In the genomic region with DNA sequence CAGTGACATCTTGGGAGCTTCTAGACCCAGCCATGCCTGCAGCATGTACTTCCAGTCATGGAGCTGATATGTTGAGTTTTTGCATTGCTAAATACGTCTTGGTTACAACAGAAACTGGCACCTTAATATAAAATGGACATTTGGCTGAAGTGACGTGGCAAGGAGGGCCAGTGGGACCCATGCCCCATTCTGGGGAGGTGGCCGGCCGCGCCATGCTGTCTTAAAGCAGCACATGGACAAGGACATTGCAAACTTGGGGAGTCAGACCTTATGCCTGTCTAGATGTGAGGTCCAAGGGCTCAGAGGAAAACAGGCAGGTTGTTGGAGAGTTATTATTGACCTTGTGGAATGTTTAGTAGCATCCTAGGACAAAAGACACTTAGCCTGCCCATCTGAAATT, we compare ENCODE assay signal across 28 cellular contexts.
"Had no signal": no experiment of that assay in that cellular context is flagged by ENCODE, and none has a peak within 500 bp of the region (broad histone marks: within the 10 kb centered on the region; RNA-seq: fewer than 3 reads in every experiment).

No MANE protein-coding gene starts in this region.

- FAIRE-seq: astrocyte, bronchial epithelial cell had no signal

- DNase-seq: activated effector memory CD4-positive, alpha-beta T cell treated with anti-CD3 and anti-CD28 coated beads, Interleukin-2, amount 50 U/mL, for 16 hours; activated effector memory CD4-positive, alpha-beta T cell treated with Interleukin-2 at 50 U/mL for 16 hours; activated gamma-delta T cell; activated gamma-delta T cell treated with Interleukin-2 at 50 U/mL for 16 hours; activated naive CD4-positive, alpha-beta T cell; activated naive CD4-positive, alpha-beta T cell treated with anti-CD3 and anti-CD28 coated beads for 36 hours; activated naive CD4-positive, alpha-beta T cell treated with anti-CD3 and anti-CD28 coated beads, Interleukin-2, amount 10 ng/mL, durations not matched to agents 7 days and 5 days; activated naive CD4-positive, alpha-beta T cell treated with anti-CD3 and anti-CD28 coated beads, Interleukin-2, amount 50 U/mL, for 16 hours; activated naive CD4-positive, alpha-beta T cell treated with Interleukin-2 at 50 U/mL for 16 hours; activated naive CD8-positive, alpha-beta T cell treated with anti-CD3 and anti-CD28 coated beads for 36 hours; activated naive CD8-positive, alpha-beta T cell treated with anti-CD3 and anti-CD28 coated beads, Interleukin-2, amount 10 ng/mL, durations not matched to agents 7 days and 5 days; activated naive CD8-positive, alpha-beta T cell treated with anti-CD3 and anti-CD28 coated beads, Interleukin-2, amount 50 U/mL, for 24 hours; activated T-cell treated with anti-CD3 and anti-CD28 coated beads, Interleukin-2, amount 50 U/mL, for 24 hours; activated T-cell treated with anti-CD3 and anti-CD28 coated beads, Interleukin-2, amount 50 U/mL, for 4 hours; activated T-cell treated with anti-CD3 and anti-CD28 coated beads, Interleukin-2, amount 50 U/mL, for 48 hours; activated T-cell treated with anti-CD3 and anti-CD28 coated beads, Interleukin-2, amount 50 U/mL, for 72 hours; adrenal gland; amniotic stem cell; amygdala; anterior cingulate cortex; aorta; body of pancreas; brain microvascular endothelial cell; caudate nucleus; central memory CD4-positive, alpha-beta T cell; cerebellar nuclear complex had no signal
